ENCODE assay signal across 19 cellular contexts in genomic region chr21:28454978-28455600, GRCh38.
DNase-seq lines count a peak whose midpoint lies in the region; ATAC-seq and TF ChIP-seq lines count a peak whose summit lies in the region.
"Had no signal": no experiment of that assay in that cellular context is flagged by ENCODE, and none has a peak within 500 bp of the region (broad histone marks: within the 10 kb centered on the region; RNA-seq: fewer than 3 reads in every experiment).

No MANE protein-coding gene starts in this region.

- peak overlapping the region in 1 of 2 experiments; percentile 83 for H3K4me3 ChIP-seq in mesenchymal stem cell (ENCODE audit: insufficient read depth in 1 of 2, low read depth in 1 of 2, low read length in 2 of 2)
- no peak overlapping the region for H3K4me3 ChIP-seq in hepatocyte
- H3K4me3 ChIP-seq: A549, heart right ventricle, ovary, SK-N-MC, transverse colon had no signal

- H2BK5ac ChIP-seq in mesenchymal stem cell (ENCODE audit: low read depth, low read length, poor library complexity, severe bottlenecking): no peak overlapping the region

- H3K36me3 ChIP-seq in mesenchymal stem cell (ENCODE audit: control insufficient read depth in 1 of 2, insufficient read depth in 2 of 2, low read depth in 1 of 2, low read length in 2 of 2) (no peaks in the 10 kb centered on the region), hepatocyte (replicated peaks; ENCODE audit: insufficient read depth, low read depth) (no peaks in the 10 kb centered on the region)
- H3K36me3 ChIP-seq: heart right ventricle, ovary, transverse colon had no signal

- no peaks in the 10 kb centered on the region for H3K79me2 ChIP-seq in hepatocyte

- H3K4me2 ChIP-seq in mesenchymal stem cell (ENCODE audit: low read length, poor library complexity, severe bottlenecking) (no peak overlapping the region), hepatocyte (no peak overlapping the region)
- H3K4me2 ChIP-seq: A549 had no signal

- H3K18ac ChIP-seq in mesenchymal stem cell (ENCODE audit: low read depth in 1 of 2, low read length in 2 of 2): no peak overlapping the region

- H3K4me1 ChIP-seq in mesenchymal stem cell (ENCODE audit: control insufficient read depth, insufficient read depth, low read depth, low read length): no peaks in the 10 kb centered on the region
- no peaks in the 10 kb centered on the region for H3K4me1 ChIP-seq in hepatocyte (ENCODE audit: insufficient read depth)
- H3K4me1 ChIP-seq: A549, heart right ventricle, transverse colon had no signal

- H3K79me1 ChIP-seq in mesenchymal stem cell (replicated peaks; ENCODE audit: low read length, poor library complexity, severe bottlenecking): no peaks in the 10 kb centered on the region

- no peak overlapping the region for H2BK120ac ChIP-seq in mesenchymal stem cell (ENCODE audit: low read depth, low read length)

- no peak for TF ChIP-seq CTCF in hepatocyte (IDR thresholded peaks at IDR 0.05; ENCODE audit: poor library complexity)

- no peak for ATAC-seq in HG02840 (IDR thresholded peaks at IDR 0.05; ENCODE audit: low FRiP score, unreplicated experiment)
- ATAC-seq: A549; activated naive CD8-positive, alpha-beta T cell treated with anti-CD3 and anti-CD28 coated beads, Interleukin-2, amount 50 U/mL, for 24 hours; heart right ventricle had no signal

- H3K9me2 ChIP-seq in hepatocyte (replicated peaks; ENCODE audit: insufficient read depth): no peaks in the 10 kb centered on the region

- no peak overlapping the region for H2BK15ac ChIP-seq in mesenchymal stem cell (ENCODE audit: low read depth, poor library complexity, severe bottlenecking)

- H3K14ac ChIP-seq in mesenchymal stem cell (ENCODE audit: low read length in 2 of 2): no peak overlapping the region

- H4K20me1 ChIP-seq in hepatocyte (ENCODE audit: insufficient read depth, poor library complexity, severe bottlenecking): no peaks in the 10 kb centered on the region

- H3K23ac ChIP-seq in mesenchymal stem cell (ENCODE audit: low read length in 2 of 2): no peak overlapping the region

- no peak overlapping the region for H4K91ac ChIP-seq in mesenchymal stem cell (ENCODE audit: low read length)

- H3K27me3 ChIP-seq in mesenchymal stem cell (ENCODE audit: control insufficient read depth in 1 of 2, insufficient read depth in 1 of 2, low read length in 2 of 2) (no peaks in the 10 kb centered on the region), hepatocyte (no peaks in the 10 kb centered on the region)
- H3K27me3 ChIP-seq: heart right ventricle, ovary, transverse colon had no signal

- H3K27ac ChIP-seq in mesenchymal stem cell (ENCODE audit: low read length, poor library complexity, severe bottlenecking) (no peak overlapping the region), hepatocyte (no peak overlapping the region)
- H3K27ac ChIP-seq: A549, heart right ventricle, ovary, SK-N-MC, transverse colon had no signal

- H4K8ac ChIP-seq in mesenchymal stem cell (ENCODE audit: low read length): no peak overlapping the region

- peak overlapping the region; percentile 95 for H3K9ac ChIP-seq in mesenchymal stem cell (ENCODE audit: low read length)

- no peaks in the 10 kb centered on the region for H3K9me3 ChIP-seq in mesenchymal stem cell (ENCODE audit: control insufficient read depth, low read length)
- no peaks in the 10 kb centered on the region for H3K9me3 ChIP-seq in hepatocyte (ENCODE audit: low read depth)
- H3K9me3 ChIP-seq: A549, heart right ventricle, ovary, transverse colon had no signal

- no peak overlapping the region for H3K4ac ChIP-seq in mesenchymal stem cell (ENCODE audit: low read depth in 1 of 2, low read length in 2 of 2)

- H2AFZ ChIP-seq in mesenchymal stem cell (ENCODE audit: low read depth, low read length) (no peak overlapping the region), hepatocyte (no peak overlapping the region)

- WGBS in mesenchymal stem cell: 73% methylated on average over 4 of the region's 4 CpGs
- WGBS in hepatocyte (ENCODE audit: low lambda C conversion rate, missing lambda C conversion rate): 76% methylated on average over 4 of the region's 4 CpGs

- H2BK12ac ChIP-seq in mesenchymal stem cell (ENCODE audit: low read length in 2 of 2): no peak overlapping the region

- in situ Hi-C loops in ACHN (cut with HindIII; ENCODE audit: low pct_ligation_motif_present, low pct_unique_long_range_greater_than_20kb, low sequenced_read_pairs): no loop called here

- DNase-seq in ACHN (peak; percentile 54), HT1080 (ENCODE audit: low read depth) (peak; percentile 24), astrocyte of the hippocampus (ENCODE audit: low read depth, low spot score) (peak; percentile 60), mesenchymal stem cell (no peak), hepatocyte (ENCODE audit: low spot score) (no peak), NCI-H1105 (lab: John Stamatoyannopoulos, UW) (no peak), NCI-H1930 (lab: John Stamatoyannopoulos, UW) (no peak)
- DNase-seq: activated CD4-positive, alpha-beta memory T cell treated with anti-CD3 and anti-CD28 coated beads for 36 hours; activated naive CD8-positive, alpha-beta T cell treated with anti-CD3 and anti-CD28 coated beads, Interleukin-2, amount 50 U/mL, for 24 hours; heart right ventricle; kidney; NCI-H187; NCI-H524; ovary; stimulated activated CD4-positive, alpha-beta T cell treated with anti-CD3 and anti-CD28 coated beads, Interleukin-4, amount 100 ng/mL, for 24 hours; transverse colon had no signal

- no peak overlapping the region for H2AK5ac ChIP-seq in mesenchymal stem cell (ENCODE audit: low read length, severe bottlenecking)

Comparison
In these comparisons a context has a peak if more than half of its experiments do, and no peak if none do; other contexts are left out.
1. DNase-seq: peak in ACHN (single experiment), HT1080 (single experiment) and astrocyte of the hippocampus (single experiment); none in mesenchymal stem cell (single experiment), hepatocyte (single experiment), NCI-H1105 (single experiment) and NCI-H1930 (0 of 2).